In the genomic region with DNA sequence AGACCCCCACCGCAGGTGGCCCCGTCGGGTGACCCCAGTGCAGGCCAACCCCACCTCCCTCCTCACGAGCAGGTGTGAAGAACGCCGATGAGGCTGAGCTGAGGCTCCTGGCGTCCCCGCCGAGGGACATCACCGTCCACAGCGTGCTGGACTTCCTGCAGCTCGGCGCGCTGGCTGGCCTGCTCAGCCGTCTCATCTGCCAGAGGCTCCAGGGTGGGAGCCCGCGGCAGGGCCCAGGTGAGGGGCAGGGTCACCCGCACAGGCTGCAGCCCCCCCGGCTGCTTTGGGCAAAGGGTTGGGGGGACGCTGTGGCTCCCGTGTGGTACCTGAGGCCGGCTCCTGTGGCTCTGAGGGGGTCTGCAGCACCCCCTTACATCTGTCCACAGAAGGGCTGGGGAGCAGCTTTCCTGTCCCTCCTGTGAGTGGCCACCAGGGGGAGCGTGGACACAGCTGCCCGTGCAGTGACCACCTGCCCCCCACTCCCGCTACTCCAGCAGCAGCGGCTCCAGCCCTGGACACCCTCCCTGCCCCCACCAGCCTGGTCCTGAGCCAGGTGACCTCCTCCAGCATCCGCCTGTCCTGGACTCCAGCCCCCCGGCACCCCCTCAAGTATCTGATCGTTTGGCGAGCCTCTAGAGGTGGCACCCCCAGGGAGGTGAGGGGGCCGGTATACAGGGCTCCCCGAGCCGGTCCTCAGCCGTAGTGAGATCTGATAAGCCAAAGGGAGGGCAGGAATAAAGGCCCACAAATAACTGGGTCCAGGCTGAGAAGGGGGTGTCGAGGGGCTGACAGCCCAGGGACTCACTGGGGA, we compare ENCODE assay signal across 9 cellular contexts. TPM values are rescaled to one million over a fixed set of nuclear protein-coding genes. Genes with fewer than 3 reads are reported as not detected.
DNase-seq lines count a peak whose midpoint lies in the region; ATAC-seq and TF ChIP-seq lines count a peak whose summit lies in the region.
"Had no signal": no experiment of that assay in that cellular context is flagged by ENCODE, and none has a peak within 500 bp of the region (broad histone marks: within the 10 kb centered on the region; RNA-seq: fewer than 3 reads in every experiment).

No MANE protein-coding gene starts in this region.

- H3K4me3 Mint-ChIP-seq in endothelial cell (ENCODE audit: unreplicated experiment) (no peak overlapping the region), natural killer cell (no peak overlapping the region)

- no peaks in the 10 kb centered on the region for H3K36me3 Mint-ChIP-seq in endothelial cell (ENCODE audit: low read depth, unreplicated experiment)
- no peaks in the 10 kb centered on the region for H3K36me3 Mint-ChIP-seq in natural killer cell

- DNase-seq in COLO668 (lab: John Stamatoyannopoulos, UW; ENCODE audit: unreplicated experiment) (peak; percentile 43), HAP-1 (ENCODE audit: low spot score in 2 of 2) (peak; percentile 13 to 66), SK-N-DZ (ENCODE audit: low spot score) (peak; percentile 69), endothelial cell (ENCODE audit: low spot score) (peak; percentile 63), natural killer cell (no peak)

- no peaks in the 10 kb centered on the region for H3K36me3 ChIP-seq in HAP-1 (replicated peaks)

- ATAC-seq in natural killer cell (peak in 2 of 3 donors; percentile 38 to 66), HG03469 (IDR thresholded peaks at IDR 0.05; ENCODE audit: unreplicated experiment) (no peak), GM19467 (IDR thresholded peaks at IDR 0.05; ENCODE audit: unreplicated experiment) (no peak), GM19035 (IDR thresholded peaks at IDR 0.05; ENCODE audit: unreplicated experiment) (no peak)

- H3K9me3 ChIP-seq in HAP-1 = no peaks in the 10 kb centered on the region

- no peaks in the 10 kb centered on the region for H3K4me1 Mint-ChIP-seq in endothelial cell (ENCODE audit: unreplicated experiment)
- H3K4me1 Mint-ChIP-seq in natural killer cell = no peaks in the 10 kb centered on the region

- H3K27me3 ChIP-seq in HAP-1 (ENCODE audit: low read depth) = peaks cover 13% of the 10 kb centered on the region

- H3K27ac Mint-ChIP-seq in endothelial cell (ENCODE audit: unreplicated experiment) (no peak overlapping the region), natural killer cell (no peak overlapping the region)

- in situ Hi-C loops in HAP-1 (cut with MboI; ENCODE audit: low sequenced_read_pairs) = no loop called here

- peaks cover 9% of the 10 kb centered on the region for H3K27me3 Mint-ChIP-seq in endothelial cell (ENCODE audit: unreplicated experiment)
- H3K27me3 Mint-ChIP-seq in natural killer cell (ENCODE audit: low read depth in 2 of 2) = peaks cover 0 to 6% of the 10 kb centered on the region in 2 donors

- TF ChIP-seq CTCF in endothelial cell (IDR thresholded peaks at IDR 0.05; ENCODE audit: unreplicated experiment) (peak; percentile 92), natural killer cell (IDR thresholded peaks at IDR 0.05) (peak; percentile 68)

- no peaks in the 10 kb centered on the region for H3K9me3 Mint-ChIP-seq in endothelial cell (ENCODE audit: unreplicated experiment)
- no peaks in the 10 kb centered on the region for H3K9me3 Mint-ChIP-seq in natural killer cell

- no peaks in the 10 kb centered on the region for H3K4me1 ChIP-seq in HAP-1

- intact Hi-C loops in natural killer cell (cut with micrococcal nuclease) = loop anchor here (2.0 kb wide), 1 partner anchor 71 kb away; no protein-coding TSS in a partner anchor

- no peak overlapping the region for H3K4me3 ChIP-seq in HAP-1

RNA-seq across cellular contexts. Expression of gene COL20A1, which starts 16.5 kb away (rescaled TPM):
- not detected in 2 replicates for polyA plus RNA-seq in SK-N-DZ (2014; cell fraction: cytosol; rRNA removed)
- 0.19 and 0.37 TPM in 2 replicates for polyA plus RNA-seq in SK-N-DZ (2014; cell fraction: nucleus; rRNA removed)
- not detected for total RNA-seq in endothelial cell (ENCODE audit: unreplicated experiment)
- under 1 TPM in 2 of 3 donors, not detected in 1; 0.12 to 0.33 TPM for total RNA-seq in natural killer cell
- total RNA-seq: subcutaneous adipose tissue had no signal

RNA-seq across cellular contexts. Expression of gene ARFGAP1, which starts 36.9 kb away (rescaled TPM):
- polyA plus RNA-seq in SK-N-DZ (2014; cell fraction: cytosol; rRNA removed) = 74.7 and 81.6 TPM in 2 replicates
- polyA plus RNA-seq in SK-N-DZ (2014; cell fraction: nucleus; rRNA removed) = 550 and 600 TPM in 2 replicates
- total RNA-seq in endothelial cell (ENCODE audit: unreplicated experiment) = 106 TPM
- 100 to 1,000 TPM; 118 to 138 (median 127) TPM for total RNA-seq in natural killer cell

RNA-seq across cellular contexts. Expression of gene CHRNA4, which starts 51.7 kb away (rescaled TPM):
- polyA plus RNA-seq in SK-N-DZ (2014; cell fraction: cytosol; rRNA removed) = 0.14 TPM in 1 of 2 replicates, not detected in the other
- 0.03 TPM in 1 of 2 replicates, not detected in the other for polyA plus RNA-seq in SK-N-DZ (2014; cell fraction: nucleus; rRNA removed)
- total RNA-seq in endothelial cell (ENCODE audit: unreplicated experiment) = 2.6 TPM
- total RNA-seq in natural killer cell = not detected
- total RNA-seq: subcutaneous adipose tissue had no signal

RNA-seq across cellular contexts. Expression of gene NKAIN4, which starts 55.2 kb away (rescaled TPM):
- 0.70 and 0.74 TPM in 2 replicates for polyA plus RNA-seq in SK-N-DZ (2014; cell fraction: cytosol; rRNA removed)
- polyA plus RNA-seq in SK-N-DZ (2014; cell fraction: nucleus; rRNA removed) = 1.7 TPM in 1 of 2 replicates, not detected in the other
- total RNA-seq in endothelial cell (ENCODE audit: unreplicated experiment) (3.3 TPM), natural killer cell (not detected)
- total RNA-seq: subcutaneous adipose tissue had no signal

Comparison
In these comparisons a context has a peak if more than half of its experiments do, and no peak if none do; other contexts are left out.
1. ATAC-seq: peak in natural killer cell (2 of 3); none in HG03469 (single experiment), GM19467 (single experiment) and GM19035 (single experiment).